ENCODE assay signal across 12 cellular contexts in the genomic region with DNA sequence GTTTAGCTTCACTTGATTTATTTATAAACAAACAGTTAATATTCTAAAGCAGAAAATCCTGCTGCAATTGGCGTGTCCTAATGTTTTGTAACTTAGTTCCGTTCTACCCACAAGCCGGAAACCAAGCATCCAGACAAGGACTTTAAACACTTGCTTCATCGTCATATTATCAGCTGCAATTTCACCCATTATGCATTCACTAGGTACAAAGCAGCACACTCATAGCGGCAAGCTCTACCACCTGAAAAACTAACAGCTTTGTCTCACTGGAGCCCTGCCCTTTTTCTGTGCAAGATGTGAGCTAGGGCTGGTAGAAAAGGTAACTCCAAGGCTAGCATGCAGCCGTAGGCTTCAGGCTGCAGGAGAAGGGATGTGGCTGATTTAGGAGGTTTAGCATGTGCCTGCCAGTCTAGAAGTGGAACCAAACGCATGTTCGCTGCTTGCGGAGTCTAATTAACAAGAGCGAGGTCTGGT. TPM values are rescaled to one million over a fixed set of nuclear protein-coding genes. Genes with fewer than 3 reads are reported as not detected.
DNase-seq lines count a peak whose midpoint lies in the region; TF ChIP-seq lines count a peak whose summit lies in the region.
"Had no signal": no experiment of that assay in that cellular context is flagged by ENCODE, and none has a peak within 500 bp of the region (broad histone marks: within the 10 kb centered on the region; RNA-seq: fewer than 3 reads in every experiment).

No MANE protein-coding gene starts in this region.

- H3K9me3 ChIP-seq in spleen (peaks cover 0 to 4% (median 0%) of the 10 kb centered on the region in 8 donors), HAP-1 (no peaks in the 10 kb centered on the region)
- no peaks in the 10 kb centered on the region for H3K9me3 ChIP-seq in effector memory CD4-positive, alpha-beta T cell (ENCODE audit: control insufficient read depth, low read length)
- H3K9me3 ChIP-seq: adrenal gland, right atrium auricular region had no signal

- H3K27me3 ChIP-seq in spleen (replicated peaks in 1 of 7): peaks cover 0 to 32% (median 0%) of the 10 kb centered on the region in 7 donors
- peaks cover 4% of the 10 kb centered on the region for H3K27me3 ChIP-seq in effector memory CD4-positive, alpha-beta T cell (replicated peaks; ENCODE audit: control insufficient read depth, insufficient read depth, low read length, poor library complexity, severe bottlenecking)
- H3K27me3 ChIP-seq in HAP-1 (ENCODE audit: low read depth): peaks cover 11% of the 10 kb centered on the region
- H3K27me3 ChIP-seq: adrenal gland, right atrium auricular region had no signal

- in situ Hi-C loops in HAP-1 (cut with MboI; ENCODE audit: low sequenced_read_pairs): no loop called here

- H3K36me3 ChIP-seq in spleen (no peaks in the 10 kb centered on the region), HAP-1 (replicated peaks) (no peaks in the 10 kb centered on the region)
- no peaks in the 10 kb centered on the region for H3K36me3 ChIP-seq in effector memory CD4-positive, alpha-beta T cell (ENCODE audit: control insufficient read depth, insufficient read depth, low read length)
- H3K36me3 ChIP-seq: adrenal gland, right atrium auricular region had no signal

- intact Hi-C loops in spleen (cut with DNase I; ENCODE audit: low total_unique reads): loop anchor here (10.0 kb wide), 1 partner anchor 88 kb away; no protein-coding TSS in a partner anchor

- 41 to 63% (median 50%) methylated on average over 10 of the region's 10 CpGs for WGBS in spleen, 5 donors

- peak overlapping the region in 5 of 8 donors; percentile 7 to 61 (median 42) for H3K27ac ChIP-seq in spleen
- no peak overlapping the region for H3K27ac ChIP-seq in effector memory CD4-positive, alpha-beta T cell (ENCODE audit: insufficient read depth, low read length, poor library complexity, severe bottlenecking)

- peak; percentile 20 for DNase-seq in HuH-7 (ENCODE audit: low spot score)
- peak; percentile 43 for DNase-seq in SKM-1 treated with dmso at 0.1 percent for 144 hours (lab: John Stamatoyannopoulos, UW; ENCODE audit: unreplicated experiment)
- DNase-seq in inferior parietal cortex (ENCODE audit: extremely low spot score): peak; percentile 29
- DNase-seq in spleen: no peak
- no peak for DNase-seq in effector memory CD4-positive, alpha-beta T cell
- no peak for DNase-seq in HAP-1 (ENCODE audit: low spot score in 2 of 2)
- DNase-seq in activated effector memory CD4-positive, alpha-beta T cell treated with Interleukin-2 at 50 U/mL for 16 hours: no peak
- no peak for DNase-seq in GDM1 (lab: John Stamatoyannopoulos, UW)
- DNase-seq: activated B cell treated with CpG ODN at 0.5 μM for 24 hours, NCI-H446 treated with DMSO at 0.1 percent for 48 hours had no signal

- H3K4me3 ChIP-seq in spleen: peak overlapping the region in 1 of 8 donors; percentile 38
- H3K4me3 ChIP-seq in effector memory CD4-positive, alpha-beta T cell (ENCODE audit: insufficient read depth, low read depth, low read length, poor library complexity, severe bottlenecking): no peak overlapping the region
- no peak overlapping the region for H3K4me3 ChIP-seq in HAP-1
- H3K4me3 ChIP-seq: adrenal gland had no signal

- no peak for TF ChIP-seq POLR2A in spleen (IDR thresholded peaks at IDR 0.05)

- TF ChIP-seq CTCF in spleen (IDR thresholded peaks at IDR 0.05 in 8 of 11, conservative IDR thresholded peaks at IDR 0.05 in 3 of 11): no peak

- H3K4me1 ChIP-seq in spleen: peaks cover 0 to 31% (median 9%) of the 10 kb centered on the region in 6 donors
- no peaks in the 10 kb centered on the region for H3K4me1 ChIP-seq in effector memory CD4-positive, alpha-beta T cell (ENCODE audit: control insufficient read depth, insufficient read depth, low read length, poor library complexity, severe bottlenecking)
- no peaks in the 10 kb centered on the region for H3K4me1 ChIP-seq in HAP-1

RNA-seq across cellular contexts. Expression of a gene that starts 43.7 kb away (rescaled TPM):
- total RNA-seq in spleen: 10 to 100 TPM; 12.0 to 64.4 (median 21.4) TPM
- polyA plus RNA-seq in spleen: 10 to 100 TPM; 10.6 to 15.2 (median 11.5) TPM

RNA-seq across cellular contexts. Expression of a gene that starts 54.0 kb away (rescaled TPM):
- total RNA-seq in spleen: not detected
- not detected for polyA plus RNA-seq in spleen
- total RNA-seq: activated B cell treated with CpG ODN at 0.5 μM for 24 hours had no signal

Comparison
In these comparisons a context has a peak if more than half of its experiments do, and no peak if none do; other contexts are left out.
1. DNase-seq: peak in HuH-7 (single experiment), SKM-1 treated with dmso at 0.1 percent for 144 hours (single experiment) and inferior parietal cortex (single experiment); none in spleen (single experiment), effector memory CD4-positive, alpha-beta T cell (0 of 3), HAP-1 (0 of 2), activated effector memory CD4-positive, alpha-beta T cell treated with Interleukin-2 at 50 U/mL for 16 hours (single experiment) and GDM1 (single experiment).